ENCODE assay signal across 11 cellular contexts in the genomic region with DNA sequence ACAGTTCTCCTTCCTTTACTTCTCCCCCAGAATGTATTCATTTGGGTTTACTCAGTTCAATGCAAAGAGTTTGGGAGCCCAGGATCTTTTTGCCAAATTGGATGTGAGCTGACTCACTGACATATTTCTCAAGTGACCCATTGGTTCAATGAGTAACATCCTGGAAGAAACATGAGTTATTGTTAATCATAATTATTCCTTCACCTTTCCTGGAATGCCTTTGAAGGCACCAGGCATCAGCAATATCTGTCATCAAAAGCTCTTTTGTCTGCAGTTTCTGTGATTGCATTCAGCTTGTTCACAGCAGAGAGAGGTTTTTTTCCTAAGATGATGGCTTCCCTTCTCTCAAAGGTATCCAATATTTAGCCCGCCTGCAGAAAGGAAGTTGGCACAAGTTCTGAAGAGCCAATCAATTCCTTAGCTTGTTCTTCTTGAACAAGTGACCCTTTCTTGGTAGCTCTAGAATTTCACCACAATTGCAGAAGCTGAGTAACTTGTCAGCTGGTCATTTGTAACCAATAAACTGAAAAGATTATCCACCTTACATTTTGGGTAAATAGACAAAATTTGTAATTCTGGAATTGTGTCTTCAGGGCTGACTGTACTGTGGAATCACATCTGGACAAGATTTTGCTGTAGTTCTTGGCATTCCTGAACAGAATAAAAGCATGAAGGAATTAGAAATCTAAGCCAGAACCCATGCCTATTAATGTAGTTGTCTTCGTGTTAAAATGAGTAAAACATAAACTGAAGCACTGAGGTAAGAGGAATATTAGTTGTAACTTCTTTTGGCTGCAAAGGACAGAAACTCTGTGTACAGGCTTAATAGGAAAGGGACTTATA.
A peak's percentile ranks its signal among the peaks of the same experiment; 100 is the strongest.
DNase-seq lines count a peak whose midpoint lies in the region; TF ChIP-seq lines count a peak whose summit lies in the region.
"Had no signal": no experiment of that assay in that cellular context is flagged by ENCODE, and none has a peak within 500 bp of the region (broad histone marks: within the 10 kb centered on the region; RNA-seq: fewer than 3 reads in every experiment).

No MANE protein-coding gene starts in this region.

- H3K4me3 ChIP-seq in fibroblast of mammary gland (ENCODE audit: control insufficient read depth, low read depth, low read length) (no peak overlapping the region), retinal pigment epithelial cell (ENCODE audit: low read length) (no peak overlapping the region)

- TF ChIP-seq CTCF in fibroblast of mammary gland (conservative IDR thresholded peaks at IDR 0.05; ENCODE audit: control insufficient read depth, insufficient read depth, low read depth, low read length) (no peak), retinal pigment epithelial cell (conservative IDR thresholded peaks at IDR 0.05; ENCODE audit: low read depth, low read length) (no peak), GM20000 (IDR thresholded peaks at IDR 0.05; ENCODE audit: extremely low read depth, missing control alignments) (no peak)

- in situ Hi-C loops in SK-MEL-5 (cut with HindIII; ENCODE audit: low pct_unique_long_range_greater_than_20kb, low sequenced_read_pairs) = no loop called here

- DNase-seq in EL (peak; percentile 93), SK-MEL-5 (ENCODE audit: low read depth, low spot score) (peak; percentile 100), fibroblast of mammary gland (ENCODE audit: low read depth) (peak; percentile 96), retinal pigment epithelial cell (ENCODE audit: low read depth) (peak; percentile 42), AML-193 (lab: John Stamatoyannopoulos, UW) (no peak), NOMO-1 treated with dmso at 0.1 percent for 144 hours (lab: John Stamatoyannopoulos, UW; ENCODE audit: unreplicated experiment) (no peak), GM20000 (ENCODE audit: low spot score) (no peak), cortex of kidney (lab: John Stamatoyannopoulos, UW) (no peak)
- DNase-seq: activated CD4-positive, CD25-positive, alpha-beta regulatory T cell treated with anti-CD3 and anti-CD28 coated beads, Interleukin-2, amount 50 U/mL, for 72 hours; Karpas-422; nephron progenitor cell had no signal

Comparison
In these comparisons a context has a peak if more than half of its experiments do, and no peak if none do; other contexts are left out.
1. DNase-seq: peak in EL (single experiment), SK-MEL-5 (single experiment), fibroblast of mammary gland (single experiment) and retinal pigment epithelial cell (single experiment); none in AML-193 (0 of 2), NOMO-1 treated with dmso at 0.1 percent for 144 hours (single experiment), GM20000 (single experiment) and cortex of kidney (single experiment).